ENCODE assay signal across 28 cellular contexts in the genomic region with DNA sequence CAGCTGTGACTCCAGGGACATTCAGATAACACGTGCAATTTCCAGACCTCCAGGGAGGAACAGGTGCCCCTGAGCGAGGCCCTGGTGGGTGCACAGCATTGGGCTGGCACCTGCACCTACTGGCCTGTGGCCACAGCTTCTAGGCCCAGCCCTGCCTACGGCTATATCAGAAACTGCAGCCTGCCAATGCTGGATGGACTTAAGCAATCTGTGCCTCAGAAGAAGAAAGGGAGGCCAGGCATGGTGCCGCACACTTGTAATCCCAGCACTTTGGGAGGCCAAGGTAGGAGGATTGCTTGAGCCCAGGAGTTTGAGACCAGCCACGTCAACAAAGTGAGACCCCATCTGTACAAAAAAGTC.
"Had no signal": no experiment of that assay in that cellular context is flagged by ENCODE, and none has a peak within 500 bp of the region (broad histone marks: within the 10 kb centered on the region; RNA-seq: fewer than 3 reads in every experiment).

No MANE protein-coding gene starts in this region.

- H3K4me1 ChIP-seq: gastrocnemius medialis had no signal

- H3K4me3 ChIP-seq: esophagus muscularis mucosa, gastrocnemius medialis, heart left ventricle had no signal

- H3K36me3 ChIP-seq: brain microvascular endothelial cell, gastrocnemius medialis, heart left ventricle had no signal

- H3K4me3 Mint-ChIP-seq: activated CD4-positive, alpha-beta memory T cell treated with anti-CD3 and anti-CD28 coated beads, Interleukin-2, amount 10 ng/mL, durations not matched to agents 7 days and 5 days; activated CD4-positive, alpha-beta T cell treated with anti-CD3 and anti-CD28 coated beads for 36 hours; activated CD4-positive, alpha-beta T cell treated with anti-CD3 and anti-CD28 coated beads, Interleukin-2, amount 10 ng/mL, durations not matched to agents 7 days and 5 days; activated naive CD8-positive, alpha-beta T cell; activated T-cell treated with anti-CD3 and anti-CD28 coated beads, Interleukin-2, amount 50 U/mL, for 24 hours; activated T-cell treated with anti-CD3 and anti-CD28 coated beads, Interleukin-2, amount 50 U/mL, for 72 hours; central memory CD8-positive, alpha-beta T cell; effector memory CD8-positive, alpha-beta T cell had no signal

- H3K27me3 ChIP-seq: brain microvascular endothelial cell, esophagus muscularis mucosa, foreskin keratinocyte, gastrocnemius medialis, heart left ventricle had no signal

- DNase-seq: activated CD4-positive, alpha-beta memory T cell treated with anti-CD3 and anti-CD28 coated beads, Interleukin-2, amount 10 ng/mL, durations not matched to agents 7 days and 5 days; activated CD4-positive, alpha-beta T cell treated with anti-CD3 and anti-CD28 coated beads for 36 hours; activated CD4-positive, alpha-beta T cell treated with anti-CD3 and anti-CD28 coated beads, Interleukin-2, amount 10 ng/mL, durations not matched to agents 7 days and 5 days; activated CD4-positive, alpha-beta T cell treated with anti-CD3 and anti-CD28 coated beads, Interleukin-2, amount 50 U/mL, for 4 hours; activated CD4-positive, CD25-positive, alpha-beta regulatory T cell; activated CD4-positive, CD25-positive, alpha-beta regulatory T cell treated with anti-CD3 and anti-CD28 coated beads, Interleukin-2, amount 50 U/mL, for 72 hours; activated CD8-positive, alpha-beta memory T cell treated with anti-CD3 and anti-CD28 coated beads, Interleukin-2, amount 50 U/mL, for 48 hours; activated gamma-delta T cell; activated naive CD4-positive, alpha-beta T cell; activated naive CD4-positive, alpha-beta T cell treated with anti-CD3 and anti-CD28 coated beads, Interleukin-2, amount 50 U/mL, for 16 hours; activated T-cell treated with anti-CD3 and anti-CD28 coated beads for 4 hours; activated T-cell treated with anti-CD3 and anti-CD28 coated beads, Interleukin-2, amount 50 U/mL, for 24 hours; activated T-cell treated with anti-CD3 and anti-CD28 coated beads, Interleukin-2, amount 50 U/mL, for 72 hours; amniotic stem cell; anterior cingulate cortex; brain microvascular endothelial cell; cortex of kidney; dermis blood vessel endothelial cell; effector CD4-positive, alpha-beta T cell; effector memory CD8-positive, alpha-beta T cell; erythroblast; foreskin keratinocyte; gastrocnemius medialis; T-helper 2 cell had no signal

- H3K27me3 Mint-ChIP-seq: activated CD4-positive, alpha-beta T cell treated with anti-CD3 and anti-CD28 coated beads for 36 hours; activated CD4-positive, alpha-beta T cell treated with anti-CD3 and anti-CD28 coated beads, Interleukin-2, amount 10 ng/mL, durations not matched to agents 7 days and 5 days; activated naive CD8-positive, alpha-beta T cell had no signal

- H3K36me3 Mint-ChIP-seq: activated naive CD8-positive, alpha-beta T cell had no signal

- H3K9me3 Mint-ChIP-seq: activated CD4-positive, alpha-beta memory T cell treated with anti-CD3 and anti-CD28 coated beads, Interleukin-2, amount 10 ng/mL, durations not matched to agents 7 days and 5 days; activated CD4-positive, alpha-beta T cell treated with anti-CD3 and anti-CD28 coated beads, Interleukin-2, amount 10 ng/mL, durations not matched to agents 7 days and 5 days; activated T-cell treated with anti-CD3 and anti-CD28 coated beads, Interleukin-2, amount 50 U/mL, for 24 hours; activated T-cell treated with anti-CD3 and anti-CD28 coated beads, Interleukin-2, amount 50 U/mL, for 72 hours; central memory CD8-positive, alpha-beta T cell; effector memory CD8-positive, alpha-beta T cell had no signal

- H3K27ac ChIP-seq: brain microvascular endothelial cell, esophagus muscularis mucosa, foreskin keratinocyte, gastrocnemius medialis, heart left ventricle had no signal

- H3K27ac Mint-ChIP-seq: activated CD4-positive, alpha-beta memory T cell treated with anti-CD3 and anti-CD28 coated beads, Interleukin-2, amount 10 ng/mL, durations not matched to agents 7 days and 5 days; activated CD4-positive, alpha-beta T cell treated with anti-CD3 and anti-CD28 coated beads for 36 hours; activated CD4-positive, alpha-beta T cell treated with anti-CD3 and anti-CD28 coated beads, Interleukin-2, amount 10 ng/mL, durations not matched to agents 7 days and 5 days; activated naive CD8-positive, alpha-beta T cell; activated T-cell treated with anti-CD3 and anti-CD28 coated beads, Interleukin-2, amount 50 U/mL, for 24 hours; activated T-cell treated with anti-CD3 and anti-CD28 coated beads, Interleukin-2, amount 50 U/mL, for 72 hours; effector memory CD8-positive, alpha-beta T cell had no signal

- H3K9me3 ChIP-seq: esophagus muscularis mucosa had no signal
